Comparison of ENCODE assay signal across 6 cellular contexts in the genomic region with DNA sequence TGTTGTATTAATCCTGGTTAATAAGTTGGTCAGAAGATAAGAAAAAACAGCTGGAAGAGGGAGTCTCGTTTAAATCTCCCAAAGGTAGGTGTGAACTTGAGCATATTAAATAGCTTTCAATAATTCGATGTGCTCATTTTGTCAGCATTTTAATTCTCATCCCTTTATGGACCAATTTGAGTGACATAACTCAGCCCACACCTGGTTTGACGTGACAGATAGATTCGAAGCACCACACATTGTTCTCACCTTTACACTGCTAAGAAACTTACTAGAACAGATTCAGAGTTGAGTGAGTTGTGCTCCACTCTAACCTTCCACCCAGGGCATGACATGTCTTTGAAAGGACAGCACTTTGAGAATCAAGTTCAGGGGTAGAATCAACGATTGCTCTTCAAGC.
"Had no signal": no experiment of that assay in that cellular context is flagged by ENCODE, and none has a peak within 500 bp of the region (broad histone marks: within the 10 kb centered on the region; RNA-seq: fewer than 3 reads in every experiment).

No MANE protein-coding gene starts in this region.

- DNase-seq: GM23248, GOT3, H7, H9, HCEC 1CT, HFFc6 had no signal
